In genomic region chrX:115642895-115643530, GRCh38 we compare ENCODE assay signal across 8 cellular contexts.
DNase-seq lines count a peak whose midpoint lies in the region; ATAC-seq lines count a peak whose summit lies in the region.

No MANE protein-coding gene starts in this region.

- H3K56ac ChIP-seq in mesendoderm (ENCODE audit: low read length), result no peak overlapping the region

- no peak overlapping the region for H2BK5ac ChIP-seq in mesendoderm (ENCODE audit: low read length)

- no peaks in the 10 kb centered on the region for H3K36me3 Mint-ChIP-seq in activated naive CD4-positive, alpha-beta T cell treated with anti-CD3 and anti-CD28 coated beads for 36 hours (ENCODE audit: low read depth)

- H3K4me3 Mint-ChIP-seq in activated naive CD4-positive, alpha-beta T cell treated with anti-CD3 and anti-CD28 coated beads for 36 hours, result no peak overlapping the region

- H2AK5ac ChIP-seq in mesendoderm (ENCODE audit: low read length), result no peak overlapping the region

- H2BK15ac ChIP-seq in mesendoderm (replicated peaks; ENCODE audit: low read depth), result no peak overlapping the region

- CTCF ChIA-PET in activated naive CD4-positive, alpha-beta T cell treated with anti-CD3 and anti-CD28 coated beads for 36 hours (lab: Charles Lee), result interaction anchor here (0.7 to 3.2 kb wide), 12 partner anchors 9 to 312 kb away, joined by 3 to 20 read pairs (median 4); no protein-coding TSS in a partner anchor

- H3K27ac Mint-ChIP-seq in activated naive CD4-positive, alpha-beta T cell treated with anti-CD3 and anti-CD28 coated beads for 36 hours, result no peak overlapping the region

- intact Hi-C loops in activated naive CD4-positive, alpha-beta T cell treated with anti-CD3 and anti-CD28 coated beads for 36 hours (cut with micrococcal nuclease), result loop anchor here (1.0 to 2.0 kb wide), 2 partner anchors 313 to 1032 kb away; no protein-coding TSS in a partner anchor
- intact Hi-C loops in aorta (cut with DNase I), result loop anchor here in 1 of 2 donors (5.0 kb wide), 1 partner anchor 311 kb away; no protein-coding TSS in a partner anchor

- H2BK120ac ChIP-seq in mesendoderm (ENCODE audit: low read depth, low read length), result no peak overlapping the region

- H3K18ac ChIP-seq in mesendoderm (ENCODE audit: low read length), result no peak overlapping the region

- no peak overlapping the region for H3K4me3 ChIP-seq in HUES6 (ENCODE audit: low read depth, low read length)
- no peak overlapping the region for H3K4me3 ChIP-seq in SJCRH30
- no peak overlapping the region for H3K4me3 ChIP-seq in mesendoderm (ENCODE audit: low read length)
- H3K4me3 ChIP-seq in aorta (ENCODE audit: low read length in 2 of 2), result no peak overlapping the region

- H3K4me1 Mint-ChIP-seq in activated naive CD4-positive, alpha-beta T cell treated with anti-CD3 and anti-CD28 coated beads for 36 hours (ENCODE audit: low read depth), result no peaks in the 10 kb centered on the region

- ATAC-seq in aorta (ENCODE audit: low FRiP score), result peak; percentile 76
- no peak for ATAC-seq in GM19328 (IDR thresholded peaks at IDR 0.05; ENCODE audit: unreplicated experiment)

- no peaks in the 10 kb centered on the region for H3K79me1 ChIP-seq in mesendoderm (ENCODE audit: low read length)

- H3K9ac ChIP-seq in HUES6 (ENCODE audit: low read length) (no peak overlapping the region), mesendoderm (ENCODE audit: low read length) (no peak overlapping the region)

- H3K4ac ChIP-seq in mesendoderm (ENCODE audit: low read depth, low read length), result no peak overlapping the region

- H3K27me3 ChIP-seq in HUES6 (ENCODE audit: control insufficient read depth, insufficient read depth, low read length), result no peaks in the 10 kb centered on the region
- no peaks in the 10 kb centered on the region for H3K27me3 ChIP-seq in SJCRH30
- H3K27me3 ChIP-seq in mesendoderm (ENCODE audit: insufficient read depth, low read length, poor library complexity), result no peaks in the 10 kb centered on the region
- no peaks in the 10 kb centered on the region for H3K27me3 ChIP-seq in aorta (ENCODE audit: control insufficient read depth in 1 of 2, insufficient read depth in 2 of 2, low read length in 1 of 2)

- H3K4me1 ChIP-seq in HUES6 (ENCODE audit: control insufficient read depth, insufficient read depth, low read length), result peaks cover 27% of the 10 kb centered on the region
- no peaks in the 10 kb centered on the region for H3K4me1 ChIP-seq in SJCRH30
- H3K4me1 ChIP-seq in mesendoderm (ENCODE audit: control insufficient read depth, low read depth, low read length), result no peaks in the 10 kb centered on the region
- no peaks in the 10 kb centered on the region for H3K4me1 ChIP-seq in aorta (ENCODE audit: control insufficient read depth in 1 of 2, insufficient read depth in 2 of 2, low read length in 2 of 2)

- no peaks in the 10 kb centered on the region for H3K27me3 Mint-ChIP-seq in activated naive CD4-positive, alpha-beta T cell treated with anti-CD3 and anti-CD28 coated beads for 36 hours (ENCODE audit: low read depth)

- H4K5ac ChIP-seq in mesendoderm (ENCODE audit: low read length), result no peak overlapping the region

- no peaks in the 10 kb centered on the region for H3K9me3 Mint-ChIP-seq in activated naive CD4-positive, alpha-beta T cell treated with anti-CD3 and anti-CD28 coated beads for 36 hours

- H3K23ac ChIP-seq in mesendoderm (ENCODE audit: low read length), result no peak overlapping the region

- H3K36me3 ChIP-seq in HUES6 (ENCODE audit: control insufficient read depth, insufficient read depth, low read length) (peaks cover 72% of the 10 kb centered on the region), SJCRH30 (peaks cover 75% of the 10 kb centered on the region), mesendoderm (ENCODE audit: control insufficient read depth, insufficient read depth, low read length) (no peaks in the 10 kb centered on the region), aorta (ENCODE audit: control insufficient read depth in 1 of 2, insufficient read depth in 2 of 2, low read length in 1 of 2) (no peaks in the 10 kb centered on the region)

- peak; percentile 41 for DNase-seq in activated naive CD4-positive, alpha-beta T cell treated with anti-CD3 and anti-CD28 coated beads for 36 hours
- no peak for DNase-seq in activated naive CD4-positive, alpha-beta T cell treated with Interleukin-2 at 50 U/mL for 16 hours
- DNase-seq in SJCRH30 (peak; percentile 37 to 83), dermis microvascular lymphatic vessel endothelial cell (ENCODE audit: low read depth in 2 of 2) (peak; percentile 51 to 52), mesendoderm (peak; percentile 28), aorta (no peak)

- no peaks in the 10 kb centered on the region for H3K79me2 ChIP-seq in mesendoderm (ENCODE audit: control insufficient read depth, insufficient read depth, low read length)

- H3K4me2 ChIP-seq in mesendoderm (ENCODE audit: low read length), result no peak overlapping the region

- H3K9me3 ChIP-seq in HUES6 (ENCODE audit: control insufficient read depth, insufficient read depth, low read depth, low read length) (no peaks in the 10 kb centered on the region), SJCRH30 (replicated peaks) (no peaks in the 10 kb centered on the region), aorta (ENCODE audit: control insufficient read depth, low read length) (no peaks in the 10 kb centered on the region)

- H4K8ac ChIP-seq in mesendoderm (ENCODE audit: low read depth, low read length), result no peak overlapping the region

- WGBS in mesendoderm (ENCODE audit: extremely low coverage, insufficient coverage, low lambda C conversion rate), result no CpG with 5 or more reads among the region's 5 CpGs
- WGBS in aorta, 2 donors, result 16 to 18% methylated on average over 5 of the region's 5 CpGs

- H3K27ac ChIP-seq in HUES6 (ENCODE audit: low read depth, low read length), result peak overlapping the region; percentile 62
- no peak overlapping the region for H3K27ac ChIP-seq in SJCRH30
- no peak overlapping the region for H3K27ac ChIP-seq in mesendoderm (ENCODE audit: low read depth, low read length)
- no peak overlapping the region for H3K27ac ChIP-seq in aorta (ENCODE audit: low read depth in 1 of 2, low read length in 2 of 2)

Comparison
In these comparisons a context has a peak if more than half of its experiments do, and no peak if none do; other contexts are left out.
1. DNase-seq: peak in activated naive CD4-positive, alpha-beta T cell treated with anti-CD3 and anti-CD28 coated beads for 36 hours (single experiment), SJCRH30 (2 of 2), dermis microvascular lymphatic vessel endothelial cell (2 of 2) and mesendoderm (single experiment); none in activated naive CD4-positive, alpha-beta T cell treated with Interleukin-2 at 50 U/mL for 16 hours (single experiment) and aorta (0 of 2).